Comparison of ENCODE assay signal across 23 cellular contexts in genomic region chr15:39797407-39797806, GRCh38. TPM values are rescaled to one million over a fixed set of nuclear protein-coding genes. Genes with fewer than 3 reads are reported as not detected.
"Had no signal": no experiment of that assay in that cellular context is flagged by ENCODE, and none has a peak within 500 bp of the region (broad histone marks: within the 10 kb centered on the region; RNA-seq: fewer than 3 reads in every experiment).

No MANE protein-coding gene starts in this region.

- H3K4me1 ChIP-seq: foreskin keratinocyte, stomach, suprapubic skin, uterus had no signal

- H3K4me1 Mint-ChIP-seq: brain; stimulated activated memory B cell treated with anti-CD40 and anti-IgM and Interleukin-4, amounts not matched to agents 10 μg/mL and 1 μg/mL and 100 μg/mL, for 72 hours had no signal

- H3K4me3 ChIP-seq: left lung, lung, stomach, suprapubic skin, tibial nerve, uterus had no signal

- H3K27ac Mint-ChIP-seq: activated naive CD4-positive, alpha-beta T cell treated with anti-CD3 and anti-CD28 coated beads, Interleukin-2, amount 50 U/mL, for 72 hours; brain; dendritic cell treated with granulocyte-macrophage colony-stimulating factor and Interleukin-4, amounts not matched to agents 40 ng/mL and 50 ng/mL, for 4 days; naive thymus-derived CD4-positive, alpha-beta T cell; stimulated activated memory B cell treated with anti-CD40 and anti-IgM and Interleukin-4, amounts not matched to agents 10 μg/mL and 1 μg/mL and 100 μg/mL, for 72 hours; WTC11 had no signal

- H3K36me3 Mint-ChIP-seq: activated naive CD4-positive, alpha-beta T cell treated with anti-CD3 and anti-CD28 coated beads, Interleukin-2, amount 50 U/mL, for 72 hours; brain; naive thymus-derived CD4-positive, alpha-beta T cell; stimulated activated memory B cell treated with anti-CD40 and anti-IgM and Interleukin-4, amounts not matched to agents 10 μg/mL and 1 μg/mL and 100 μg/mL, for 72 hours had no signal

- H3K9me3 Mint-ChIP-seq: activated naive CD4-positive, alpha-beta T cell treated with anti-CD3 and anti-CD28 coated beads, Interleukin-2, amount 50 U/mL, for 72 hours; brain; dendritic cell treated with granulocyte-macrophage colony-stimulating factor and Interleukin-4, amounts not matched to agents 40 ng/mL and 50 ng/mL, for 4 days; naive thymus-derived CD4-positive, alpha-beta T cell; neural crest cell; stimulated activated memory B cell treated with anti-CD40 and anti-IgM and Interleukin-4, amounts not matched to agents 10 μg/mL and 1 μg/mL and 100 μg/mL, for 72 hours; WTC11 had no signal

- DNase-seq: activated gamma-delta T cell treated with Interleukin-2 at 50 U/mL for 16 hours; activated T-cell treated with anti-CD3 and anti-CD28 coated beads, Interleukin-2, amount 50 U/mL, for 1 hour; aorta; effector CD4-positive, alpha-beta T cell; foreskin keratinocyte; left lung; naive thymus-derived CD4-positive, alpha-beta T cell; occipital lobe; small intestine; stimulated activated CD4-positive, alpha-beta T cell treated with anti-CD3 and anti-CD28 coated beads, Interleukin-15, amount 100 ng/mL, for 24 hours; stomach; uterus had no signal

- H3K4me3 Mint-ChIP-seq: brain; dendritic cell treated with granulocyte-macrophage colony-stimulating factor and Interleukin-4, amounts not matched to agents 40 ng/mL and 50 ng/mL, for 4 days; naive thymus-derived CD4-positive, alpha-beta T cell; neural crest cell; stimulated activated memory B cell treated with anti-CD40 and anti-IgM and Interleukin-4, amounts not matched to agents 10 μg/mL and 1 μg/mL and 100 μg/mL, for 72 hours; WTC11 had no signal

- H3K36me3 ChIP-seq: left lung, suprapubic skin, uterus had no signal

- H3K27me3 ChIP-seq: foreskin keratinocyte, suprapubic skin, tibial nerve, uterus had no signal

- ATAC-seq: activated naive CD4-positive, alpha-beta T cell treated with anti-CD3 and anti-CD28 coated beads, Interleukin-2, amount 50 U/mL, for 72 hours; foreskin keratinocyte; left lung; naive thymus-derived CD4-positive, alpha-beta T cell; sciatic nerve; stimulated activated memory B cell treated with anti-CD40 and anti-IgM and Interleukin-4, amounts not matched to agents 10 μg/mL and 1 μg/mL and 100 μg/mL, for 72 hours; WTC11 had no signal

- H3K27ac ChIP-seq: foreskin keratinocyte, left lung, stomach, suprapubic skin, tibial nerve, uterus had no signal

RNA-seq across cellular contexts. Expression of gene FSIP1, which starts 14.8 kb away (rescaled TPM):
- total RNA-seq: mesenteric fat pad had no signal
